In the genomic region with DNA sequence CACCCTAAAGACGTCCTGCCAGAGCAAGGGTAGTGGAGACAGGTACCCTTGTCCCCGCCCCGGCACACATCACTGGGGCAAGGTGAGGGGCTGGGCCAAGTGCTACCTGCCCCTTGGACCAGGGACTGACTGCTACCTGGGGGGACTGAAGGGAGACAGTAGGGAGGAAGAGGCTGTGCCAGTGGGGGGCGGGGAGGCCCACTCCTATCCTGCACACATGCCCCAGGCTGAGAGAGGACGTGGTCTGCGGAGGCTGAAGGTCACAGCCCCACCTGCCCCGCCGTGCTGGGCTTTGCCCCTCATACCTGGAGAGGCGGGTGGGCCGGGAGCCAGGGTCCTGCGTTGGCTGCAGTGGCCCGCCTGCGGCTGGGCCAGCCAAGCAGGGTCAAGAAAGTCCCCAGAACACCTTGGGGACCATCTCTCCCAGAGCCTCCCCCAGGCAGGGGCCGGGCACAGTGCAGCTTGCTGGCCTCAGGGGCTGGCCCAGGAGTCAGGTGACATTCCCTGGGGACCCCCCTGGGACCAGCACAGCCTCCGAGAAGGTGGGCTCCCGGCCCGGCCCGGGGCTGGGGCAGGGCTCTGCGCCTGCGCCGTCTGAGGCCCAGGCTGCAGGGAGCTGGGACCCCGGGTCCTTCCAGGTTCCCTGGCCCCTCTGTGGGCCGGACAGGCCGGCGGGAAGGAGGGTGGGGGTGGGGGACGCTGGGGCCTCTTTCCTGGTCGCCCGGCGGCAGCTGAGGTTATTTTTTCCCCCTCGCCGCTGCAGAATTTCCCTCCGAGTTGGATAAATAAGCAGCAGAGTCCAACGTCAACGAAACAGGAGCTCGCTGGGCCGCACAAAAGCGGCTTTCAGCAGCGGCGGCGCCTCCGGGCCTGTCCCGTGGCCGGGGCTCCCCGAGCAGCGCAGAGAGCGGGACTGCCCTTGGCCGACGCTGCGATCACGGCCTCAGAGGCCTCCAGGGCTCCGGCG, we compare ENCODE assay signal across 11 cellular contexts. TPM values are rescaled to one million over a fixed set of nuclear protein-coding genes. Genes with fewer than 3 reads are reported as not detected.
A peak's percentile ranks its signal among the peaks of the same experiment; 100 is the strongest.
DNase-seq lines count a peak whose midpoint lies in the region; ATAC-seq and TF ChIP-seq lines count a peak whose summit lies in the region.
"Had no signal": no experiment of that assay in that cellular context is flagged by ENCODE, and none has a peak within 500 bp of the region (broad histone marks: within the 10 kb centered on the region; RNA-seq: fewer than 3 reads in every experiment).

No MANE protein-coding gene starts in this region.

- H3K9me3 Mint-ChIP-seq in activated naive CD4-positive, alpha-beta T cell treated with anti-CD3 and anti-CD28 coated beads, Interleukin-2, amount 10 ng/mL, durations not matched to agents 7 days and 5 days: no peaks in the 10 kb centered on the region
- H3K9me3 Mint-ChIP-seq in activated naive CD4-positive, alpha-beta T cell treated with anti-CD3 and anti-CD28 coated beads, Interleukin-2, amount 50 U/mL, for 72 hours: no peaks in the 10 kb centered on the region
- no peaks in the 10 kb centered on the region for H3K9me3 Mint-ChIP-seq in immature natural killer cell
- H3K9me3 Mint-ChIP-seq: activated naive CD8-positive, alpha-beta T cell treated with anti-CD3 and anti-CD28 coated beads, Interleukin-2, amount 10 ng/mL, durations not matched to agents 7 days and 5 days had no signal

- no peak overlapping the region for H3K4me3 Mint-ChIP-seq in activated naive CD4-positive, alpha-beta T cell treated with anti-CD3 and anti-CD28 coated beads, Interleukin-2, amount 10 ng/mL, durations not matched to agents 7 days and 5 days
- H3K4me3 Mint-ChIP-seq in immature natural killer cell: no peak overlapping the region
- H3K4me3 Mint-ChIP-seq: activated naive CD8-positive, alpha-beta T cell treated with anti-CD3 and anti-CD28 coated beads, Interleukin-2, amount 10 ng/mL, durations not matched to agents 7 days and 5 days had no signal

- H3K4me1 Mint-ChIP-seq in activated naive CD4-positive, alpha-beta T cell treated with anti-CD3 and anti-CD28 coated beads, Interleukin-2, amount 10 ng/mL, durations not matched to agents 7 days and 5 days: peaks cover 8% of the 10 kb centered on the region
- no peaks in the 10 kb centered on the region for H3K4me1 Mint-ChIP-seq in immature natural killer cell

- TF ChIP-seq POLR2A in vagina (IDR thresholded peaks at IDR 0.05): no peak

- peak overlapping the region; percentile 11 to 40 for H3K4me3 ChIP-seq in muscle layer of duodenum (ENCODE audit: low read depth in 1 of 2, low read length in 2 of 2)
- peak overlapping the region; percentile 6 to 29 for H3K4me3 ChIP-seq in vagina
- H3K4me3 ChIP-seq: lung had no signal

- intact Hi-C loops in vagina (cut with DNase I): no loop called here

- H3K36me3 ChIP-seq in muscle layer of duodenum (ENCODE audit: control insufficient read depth in 1 of 2, insufficient read depth in 2 of 2, low read length in 2 of 2) (no peaks in the 10 kb centered on the region), vagina (no peaks in the 10 kb centered on the region)

- CTCF ChIA-PET in activated naive CD4-positive, alpha-beta T cell treated with anti-CD3 and anti-CD28 coated beads, Interleukin-2, amount 10 ng/mL, durations not matched to agents 7 days and 5 days (lab: Charles Lee): interaction anchor here (0.7 kb wide), 1 partner anchor 28 kb away, joined by 4 read pairs; no protein-coding TSS in a partner anchor

- no peak for TF ChIP-seq CTCF in vagina (IDR thresholded peaks at IDR 0.05)

- no peak for DNase-seq in activated naive CD4-positive, alpha-beta T cell treated with anti-CD3 and anti-CD28 coated beads, Interleukin-2, amount 10 ng/mL, durations not matched to agents 7 days and 5 days
- no peak for DNase-seq in activated naive CD4-positive, alpha-beta T cell treated with anti-CD3 and anti-CD28 coated beads, Interleukin-2, amount 50 U/mL, for 72 hours (ENCODE audit: low spot score in 2 of 2)
- DNase-seq in epidermal melanocyte (ENCODE audit: insufficient read length, low spot score) (peak; percentile 22), vagina (ENCODE audit: extremely low spot score in 2 of 2) (no peak), immature natural killer cell (no peak), T-helper 1 cell (no peak)
- DNase-seq in activated CD4-positive, alpha-beta T cell treated with anti-CD3 and anti-CD28 coated beads, Interleukin-2, amount 50 U/mL, for 4 hours: no peak
- DNase-seq: activated naive CD8-positive, alpha-beta T cell treated with anti-CD3 and anti-CD28 coated beads, Interleukin-2, amount 10 ng/mL, durations not matched to agents 7 days and 5 days; stimulated activated CD8-positive, alpha-beta memory T cell treated with anti-CD3 and anti-CD28 coated beads, Interleukin-4, amount 100 ng/mL, for 48 hours had no signal

- no peak for ATAC-seq in activated naive CD4-positive, alpha-beta T cell treated with anti-CD3 and anti-CD28 coated beads, Interleukin-2, amount 50 U/mL, for 72 hours

- H3K27me3 ChIP-seq in muscle layer of duodenum (ENCODE audit: low read depth, low read length) (no peaks in the 10 kb centered on the region), vagina (no peaks in the 10 kb centered on the region)

- H3K27ac Mint-ChIP-seq in activated naive CD4-positive, alpha-beta T cell treated with anti-CD3 and anti-CD28 coated beads, Interleukin-2, amount 10 ng/mL, durations not matched to agents 7 days and 5 days: peak overlapping the region; percentile 55
- no peak overlapping the region for H3K27ac Mint-ChIP-seq in activated naive CD4-positive, alpha-beta T cell treated with anti-CD3 and anti-CD28 coated beads, Interleukin-2, amount 50 U/mL, for 72 hours
- H3K27ac Mint-ChIP-seq in immature natural killer cell: no peak overlapping the region
- H3K27ac Mint-ChIP-seq: activated naive CD8-positive, alpha-beta T cell treated with anti-CD3 and anti-CD28 coated beads, Interleukin-2, amount 10 ng/mL, durations not matched to agents 7 days and 5 days had no signal

- H3K36me3 Mint-ChIP-seq in activated naive CD4-positive, alpha-beta T cell treated with anti-CD3 and anti-CD28 coated beads, Interleukin-2, amount 10 ng/mL, durations not matched to agents 7 days and 5 days: no peaks in the 10 kb centered on the region
- H3K36me3 Mint-ChIP-seq in activated naive CD4-positive, alpha-beta T cell treated with anti-CD3 and anti-CD28 coated beads, Interleukin-2, amount 50 U/mL, for 72 hours: no peaks in the 10 kb centered on the region
- H3K36me3 Mint-ChIP-seq in immature natural killer cell: no peaks in the 10 kb centered on the region
- H3K36me3 Mint-ChIP-seq: activated naive CD8-positive, alpha-beta T cell treated with anti-CD3 and anti-CD28 coated beads, Interleukin-2, amount 10 ng/mL, durations not matched to agents 7 days and 5 days had no signal

- peaks cover 37% of the 10 kb centered on the region for H3K27me3 Mint-ChIP-seq in activated naive CD4-positive, alpha-beta T cell treated with anti-CD3 and anti-CD28 coated beads, Interleukin-2, amount 10 ng/mL, durations not matched to agents 7 days and 5 days
- H3K27me3 Mint-ChIP-seq in immature natural killer cell (ENCODE audit: low read depth in 3 of 3): peaks cover 0 to 9% (median 4%) of the 10 kb centered on the region in 3 donors

- H3K4me1 ChIP-seq in muscle layer of duodenum (ENCODE audit: control insufficient read depth in 1 of 2, insufficient read depth in 2 of 2, low read length in 2 of 2): peaks cover 0 to 6% of the 10 kb centered on the region in 2 donors
- H3K4me1 ChIP-seq in vagina: peaks cover 12% of the 10 kb centered on the region

- H3K27ac ChIP-seq in muscle layer of duodenum (ENCODE audit: low read length) (no peak overlapping the region), vagina (peak overlapping the region; percentile 56)

- H3K9me3 ChIP-seq in muscle layer of duodenum (ENCODE audit: control insufficient read depth in 1 of 2, low read length in 2 of 2) (no peaks in the 10 kb centered on the region), vagina (no peaks in the 10 kb centered on the region)

RNA-seq across cellular contexts. Expression of gene FZD9, which starts 9.8 kb away (rescaled TPM):
- total RNA-seq in activated naive CD4-positive, alpha-beta T cell treated with anti-CD3 and anti-CD28 coated beads, Interleukin-2, amount 50 U/mL, for 72 hours: under 1 TPM; 0.09 to 0.23 TPM
- total RNA-seq in vagina: 1.7 TPM
- under 1 TPM in 1 of 3 donors, not detected in 2; 0.37 TPM for polyA plus RNA-seq in immature natural killer cell
